Comparison of ENCODE assay signal across 23 cellular contexts in the genomic region with DNA sequence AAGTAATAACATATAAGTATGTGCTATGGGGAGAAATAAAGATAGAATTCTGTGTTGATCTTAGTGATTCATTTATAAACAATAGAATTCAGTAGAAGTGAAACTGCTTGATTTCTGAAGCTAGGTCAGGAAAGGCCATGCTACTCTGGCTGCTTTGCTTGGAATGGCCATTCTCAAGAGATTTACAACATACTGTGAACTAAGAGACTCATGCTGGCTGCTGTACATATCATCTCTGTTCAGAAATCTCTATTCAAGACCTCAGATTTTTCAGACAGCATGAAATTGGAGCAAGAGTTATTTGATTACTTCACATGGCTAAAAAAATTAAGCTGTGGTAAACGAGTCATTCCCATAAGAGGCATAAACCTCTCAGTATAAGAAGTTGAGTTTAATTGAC.
DNase-seq lines count a peak whose midpoint lies in the region; ATAC-seq and TF ChIP-seq lines count a peak whose summit lies in the region.
"Had no signal": no experiment of that assay in that cellular context is flagged by ENCODE, and none has a peak within 500 bp of the region (broad histone marks: within the 10 kb centered on the region; RNA-seq: fewer than 3 reads in every experiment).

No MANE protein-coding gene starts in this region.

- H2BK15ac ChIP-seq in mesenchymal stem cell (ENCODE audit: low read depth, poor library complexity, severe bottlenecking): no peak overlapping the region

- H3K27me3 ChIP-seq in mesenchymal stem cell (ENCODE audit: control insufficient read depth in 1 of 2, insufficient read depth in 1 of 2, low read length in 2 of 2): no peaks in the 10 kb centered on the region
- H3K27me3 ChIP-seq: BE2C, neutrophil, SJCRH30, testis had no signal

- no peak overlapping the region for H4K91ac ChIP-seq in mesenchymal stem cell (ENCODE audit: low read length)

- H3K4me1 ChIP-seq in mesenchymal stem cell (ENCODE audit: control insufficient read depth, insufficient read depth, low read depth, low read length): peaks cover 2% of the 10 kb centered on the region
- H3K4me1 ChIP-seq: BE2C, testis had no signal

- H3K4ac ChIP-seq in mesenchymal stem cell (ENCODE audit: low read depth in 1 of 2, low read length in 2 of 2): no peak overlapping the region

- no peak for TF ChIP-seq CTCF in AG09319 (IDR thresholded peaks at IDR 0.05; ENCODE audit: low read depth, low read length)

- H3K4me2 ChIP-seq in mesenchymal stem cell (ENCODE audit: low read length, poor library complexity, severe bottlenecking): no peak overlapping the region
- H3K4me2 ChIP-seq: GM23338, KMS-11 had no signal

- H3K9me3 ChIP-seq in mesenchymal stem cell (ENCODE audit: control insufficient read depth, low read length): no peaks in the 10 kb centered on the region
- H3K9me3 ChIP-seq: BE2C, mucosa of descending colon, neutrophil, SJCRH30, testis had no signal

- H2BK12ac ChIP-seq in mesenchymal stem cell (ENCODE audit: low read length in 2 of 2): no peak overlapping the region

- H3K23ac ChIP-seq in mesenchymal stem cell (ENCODE audit: low read length in 2 of 2): no peak overlapping the region

- no peak overlapping the region for H3K4me3 ChIP-seq in mesenchymal stem cell (ENCODE audit: insufficient read depth in 1 of 2, low read depth in 1 of 2, low read length in 2 of 2)
- H3K4me3 ChIP-seq: coronary artery, GM23338, mucosa of descending colon, SJCRH30, skin epidermis, testis had no signal

- no peaks in the 10 kb centered on the region for H3K36me3 ChIP-seq in mesenchymal stem cell (ENCODE audit: control insufficient read depth in 1 of 2, insufficient read depth in 2 of 2, low read depth in 1 of 2, low read length in 2 of 2)
- H3K36me3 ChIP-seq: BE2C, neutrophil had no signal

- no CpG with 5 or more reads among the region's 1 CpG for WGBS in mesenchymal stem cell

- H2BK5ac ChIP-seq in mesenchymal stem cell (ENCODE audit: low read depth, low read length, poor library complexity, severe bottlenecking): no peak overlapping the region

- H2BK120ac ChIP-seq in mesenchymal stem cell (ENCODE audit: low read depth, low read length): no peak overlapping the region

- ATAC-seq in HG02610 (IDR thresholded peaks at IDR 0.05; ENCODE audit: unreplicated experiment): no peak
- ATAC-seq: GM23338, left colon, mucosa of descending colon had no signal

- no peak overlapping the region for H3K18ac ChIP-seq in mesenchymal stem cell (ENCODE audit: low read depth in 1 of 2, low read length in 2 of 2)

- H3K27ac ChIP-seq in mesenchymal stem cell (ENCODE audit: low read length, poor library complexity, severe bottlenecking) (no peak overlapping the region), caudate nucleus (ENCODE audit: low read depth, low read length) (no peak overlapping the region)
- H3K27ac ChIP-seq: coronary artery, KMS-11, neutrophil, SJCRH30, skin epidermis, testis had no signal

- H3K79me1 ChIP-seq in mesenchymal stem cell (replicated peaks; ENCODE audit: low read length, poor library complexity, severe bottlenecking): no peaks in the 10 kb centered on the region

- no peak overlapping the region for H4K8ac ChIP-seq in mesenchymal stem cell (ENCODE audit: low read length)

- no peak overlapping the region for H2AK5ac ChIP-seq in mesenchymal stem cell (ENCODE audit: low read length, severe bottlenecking)

- no peak overlapping the region for H3K9ac ChIP-seq in mesenchymal stem cell (ENCODE audit: low read length)
- H3K9ac ChIP-seq: KMS-11 had no signal

- no peak overlapping the region for H3K14ac ChIP-seq in mesenchymal stem cell (ENCODE audit: low read length in 2 of 2)

- no peak overlapping the region for H2AFZ ChIP-seq in mesenchymal stem cell (ENCODE audit: low read depth, low read length)
- H2AFZ ChIP-seq: GM23338 had no signal

- peak; percentile 28 for DNase-seq in AG09319 (ENCODE audit: extremely low read depth, low read depth)
- DNase-seq in HS-5 (ENCODE audit: low read depth): peak; percentile 25
- peak; percentile 64 for DNase-seq in dedifferentiated amniotic fluid mesenchymal stem cell (ENCODE audit: extremely low spot score)
- peak; percentile 77 for DNase-seq in mesenchymal stem cell
- DNase-seq in activated effector memory CD4-positive, alpha-beta T cell treated with anti-CD3 and anti-CD28 coated beads, Interleukin-2, amount 50 U/mL, for 16 hours: no peak
- DNase-seq in caudate nucleus (lab: John Stamatoyannopoulos, UW): no peak
- DNase-seq in activated T-cell treated with anti-CD3 and anti-CD28 coated beads for 4 hours: no peak
- DNase-seq: activated effector memory CD4-positive, alpha-beta T cell treated with Interleukin-2 at 50 U/mL for 16 hours; amygdala; BE2C; GF-D8; left colon; mucosa of descending colon; NCI-H1417; NCI-H69; SJCRH30; testis had no signal

Comparison
In these comparisons a context has a peak if more than half of its experiments do, and no peak if none do; other contexts are left out.
1. DNase-seq: peak in AG09319 (single experiment), HS-5 (single experiment), dedifferentiated amniotic fluid mesenchymal stem cell (single experiment) and mesenchymal stem cell (single experiment); none in activated effector memory CD4-positive, alpha-beta T cell treated with anti-CD3 and anti-CD28 coated beads, Interleukin-2, amount 50 U/mL, for 16 hours (single experiment), caudate nucleus (0 of 61) and activated T-cell treated with anti-CD3 and anti-CD28 coated beads for 4 hours (single experiment).